14 cellular contexts compared by ENCODE assay signal in the genomic region with DNA sequence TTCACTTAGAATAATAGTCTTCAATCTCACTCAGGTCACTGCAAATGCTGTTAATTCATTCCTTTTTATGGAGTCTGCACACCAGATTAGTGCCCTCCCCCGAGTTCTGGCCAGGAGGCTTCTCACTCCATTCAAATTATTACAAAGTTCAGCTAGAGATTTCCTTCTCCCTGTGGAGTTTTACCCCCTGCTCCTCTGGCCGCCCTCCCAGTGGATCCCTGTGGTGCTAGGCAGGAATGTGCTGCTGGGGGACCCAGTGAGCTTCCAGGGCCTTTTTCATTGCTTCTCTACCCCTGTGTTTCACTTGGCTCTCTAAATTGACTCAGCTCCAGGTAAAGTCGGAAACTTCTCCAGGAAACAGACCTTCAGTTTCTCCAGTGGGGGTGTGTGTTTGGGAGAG. TPM values are rescaled to one million over a fixed set of nuclear protein-coding genes. Genes with fewer than 3 reads are reported as not detected.
"Had no signal": no experiment of that assay in that cellular context is flagged by ENCODE, and none has a peak within 500 bp of the region (broad histone marks: within the 10 kb centered on the region; RNA-seq: fewer than 3 reads in every experiment).

No MANE protein-coding gene starts in this region.

- DNase-seq: activated CD4-positive, alpha-beta T cell treated with anti-CD3 and anti-CD28 coated beads for 48 hours; activated naive CD4-positive, alpha-beta T cell treated with anti-CD3 and anti-CD28 coated beads for 36 hours; caudate nucleus; effector CD4-positive, alpha-beta T cell; kidney glomerular epithelial cell; midbrain; stimulated activated CD4-positive, alpha-beta T cell treated with anti-CD3 and anti-CD28 coated beads, Interleukin-15, amount 100 ng/mL, for 24 hours; stimulated activated CD4-positive, alpha-beta T cell treated with anti-CD3 and anti-CD28 coated beads, Interleukin-4, amount 100 ng/mL, for 24 hours; stimulated activated naive CD8-positive, alpha-beta T cell treated with anti-CD3 and anti-CD28 coated beads, Interleukin-15, amount 100 ng/mL, for 72 hours had no signal

- H3K4me3 ChIP-seq: coronary artery, gastroesophageal sphincter had no signal

- H3K9me3 ChIP-seq: gastroesophageal sphincter had no signal

- H3K36me3 ChIP-seq: gastroesophageal sphincter had no signal

- H2AFZ ChIP-seq: parathyroid adenoma had no signal

- H3K79me2 ChIP-seq: parathyroid adenoma had no signal

- H3K27ac ChIP-seq: coronary artery, gastroesophageal sphincter, parathyroid adenoma had no signal

- ATAC-seq: gastroesophageal sphincter; stimulated activated naive CD8-positive, alpha-beta T cell treated with anti-CD3 and anti-CD28 coated beads, Interleukin-15, amount 100 ng/mL, for 72 hours had no signal

- H3K4me1 ChIP-seq: gastroesophageal sphincter, parathyroid adenoma had no signal

- H3K9ac ChIP-seq: parathyroid adenoma had no signal

- H3K27me3 ChIP-seq: gastroesophageal sphincter had no signal

RNA-seq across cellular contexts. Expression of a gene that starts 42.7 kb away (rescaled TPM):
- total RNA-seq: activated naive CD4-positive, alpha-beta T cell treated with anti-CD3 and anti-CD28 coated beads for 36 hours; gastroesophageal sphincter; lower leg skin; renal cortical epithelial cell had no signal
